Comparison of ENCODE assay signal across 16 cellular contexts in the genomic region with DNA sequence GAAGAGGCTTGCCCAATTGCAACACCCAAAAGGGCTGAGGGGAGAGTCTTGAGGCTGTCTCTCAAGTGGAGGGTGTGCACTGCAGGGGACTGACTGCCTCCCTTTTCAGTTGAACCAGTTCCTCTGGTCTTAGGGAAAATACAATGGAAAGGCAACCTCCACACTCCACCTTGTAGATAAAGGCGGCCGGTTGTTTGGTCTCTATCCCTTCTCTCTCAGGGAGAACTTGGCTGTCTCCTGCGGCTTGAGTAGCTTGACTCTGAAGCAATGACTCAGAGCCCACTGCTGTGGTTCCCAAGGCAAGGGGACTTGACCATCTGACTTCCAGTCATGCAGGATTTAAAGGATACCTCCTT.
DNase-seq lines count a peak whose midpoint lies in the region; ATAC-seq and TF ChIP-seq lines count a peak whose summit lies in the region.
"Had no signal": no experiment of that assay in that cellular context is flagged by ENCODE, and none has a peak within 500 bp of the region (broad histone marks: within the 10 kb centered on the region; RNA-seq: fewer than 3 reads in every experiment).

No MANE protein-coding gene starts in this region.

- POLR2A ChIA-PET in A673 (lab: Charles Lee; ENCODE audit: low non-redundant PET): no interaction called here

- WGBS in gastroesophageal sphincter (ENCODE audit: low coverage in 1 of 2), 2 donors: 100% methylated on average over 2 of the region's 3 CpGs; no CpG with 5 or more reads in 1 of the 2 donors

- H3K27me3 ChIP-seq in A673 (replicated peaks; ENCODE audit: insufficient read depth, low read depth, low read length, poor library complexity) (no peaks in the 10 kb centered on the region), MG63 (peaks cover 10% of the 10 kb centered on the region), mucosa of stomach (ENCODE audit: control insufficient read depth, insufficient read depth, low read length) (no peaks in the 10 kb centered on the region), dorsolateral prefrontal cortex (peaks cover 0 to 16% (median 0%) of the 10 kb centered on the region in 45 donors), gastroesophageal sphincter (peaks cover 13% of the 10 kb centered on the region)
- H3K27me3 ChIP-seq: Peyer's patch had no signal

- H3K36me3 ChIP-seq in A673 (ENCODE audit: insufficient read depth, low read length, poor library complexity, severe bottlenecking) (no peaks in the 10 kb centered on the region), MG63 (no peaks in the 10 kb centered on the region), mucosa of stomach (ENCODE audit: control insufficient read depth, insufficient read depth, low read length) (no peaks in the 10 kb centered on the region), gastroesophageal sphincter (no peaks in the 10 kb centered on the region)
- H3K36me3 ChIP-seq: Peyer's patch, suprapubic skin had no signal

- BruUV-seq in A673 (replicated peaks; lab: Mats Ljungman, UMichigan): no TSS peak

- intact Hi-C loops in A673 (cut with micrococcal nuclease; ENCODE audit: unreplicated experiment): loop anchor here (5.0 kb wide), 1 partner anchor 100 kb away; no protein-coding TSS in a partner anchor
- intact Hi-C loops in dorsolateral prefrontal cortex (cut with DNase I): no loop called here

- TF ChIP-seq CTCF in A673 (conservative IDR thresholded peaks at IDR 0.05; ENCODE audit: low read depth, low read length) (no peak), epithelial cell of esophagus (IDR thresholded peaks at IDR 0.05; ENCODE audit: insufficient read depth, low read depth, low read length, missing control alignments) (no peak), dorsolateral prefrontal cortex (IDR thresholded peaks at IDR 0.05 in 54 of 56, conservative IDR thresholded peaks at IDR 0.05 in 2 of 56; ENCODE audit: low read depth in 1 of 56, partially characterized antibody in 56 of 56) (no peak), gastroesophageal sphincter (IDR thresholded peaks at IDR 0.05) (no peak)

- H3K27ac ChIP-seq in A673 (ENCODE audit: low read depth, low read length, poor library complexity, severe bottlenecking): peak overlapping the region; percentile 61
- peak overlapping the region in 17 of 59 donors; percentile 15 to 69 (median 38) for H3K27ac ChIP-seq in dorsolateral prefrontal cortex
- no peak overlapping the region for H3K27ac ChIP-seq in gastroesophageal sphincter
- H3K27ac ChIP-seq: Peyer's patch, suprapubic skin had no signal

- H3K9me3 ChIP-seq in A673 (ENCODE audit: low read depth, low read length, poor library complexity, severe bottlenecking) (no peaks in the 10 kb centered on the region), MG63 (no peaks in the 10 kb centered on the region), mucosa of stomach (ENCODE audit: control insufficient read depth, low read length) (no peaks in the 10 kb centered on the region), gastroesophageal sphincter (no peaks in the 10 kb centered on the region)
- H3K9me3 ChIP-seq: Peyer's patch, suprapubic skin had no signal

- H3K9ac ChIP-seq in mucosa of stomach (ENCODE audit: low read length): peak overlapping the region; percentile 73

- H3K4me3 ChIP-seq in A673 (ENCODE audit: low read depth, low read length, poor library complexity, severe bottlenecking) (no peak overlapping the region), MG63 (no peak overlapping the region), epithelial cell of esophagus (ENCODE audit: low read length) (no peak overlapping the region), mucosa of stomach (ENCODE audit: low read length) (peak overlapping the region; percentile 68), dorsolateral prefrontal cortex (peak overlapping the region in 5 of 59 donors; percentile 59 to 67 (median 63)), gastroesophageal sphincter (no peak overlapping the region)
- H3K4me3 ChIP-seq: Peyer's patch, suprapubic skin had no signal

- CTCF ChIA-PET in A673 (lab: Charles Lee): no interaction called here

- DNase-seq in A673 (ENCODE audit: low spot score) (no peak), MG63 (peak; percentile 45), epithelial cell of esophagus (ENCODE audit: low read depth) (peak; percentile 62), NCI-H1417 (lab: John Stamatoyannopoulos, UW) (no peak), dorsolateral prefrontal cortex (no peak)
- no peak for DNase-seq in stimulated activated CD4-positive, alpha-beta T cell treated with anti-CD3 and anti-CD28 coated beads, Interleukin-15, amount 100 ng/mL, for 24 hours
- DNase-seq: activated CD4-positive, alpha-beta T cell treated with anti-CD3 and anti-CD28 coated beads, Interleukin-2, amount 50 U/mL, for 4 hours; KG1; left colon; NCI-H1694; NCI-H526 treated with DMSO at 0.1 percent for 48 hours; T1000 had no signal

- TF ChIP-seq POLR2A in gastroesophageal sphincter (IDR thresholded peaks at IDR 0.05): no peak

- TF ChIP-seq EP300 in gastroesophageal sphincter (IDR thresholded peaks at IDR 0.05): no peak

- peaks cover 24% of the 10 kb centered on the region for H3K4me1 ChIP-seq in A673 (ENCODE audit: insufficient read depth, low read length, poor library complexity, severe bottlenecking)
- H3K4me1 ChIP-seq in mucosa of stomach (ENCODE audit: control insufficient read depth, insufficient read depth, low read length): peaks cover 38% of the 10 kb centered on the region
- H3K4me1 ChIP-seq in gastroesophageal sphincter: peaks cover 0 to 19% (median 6%) of the 10 kb centered on the region in 3 donors

- no peak for ATAC-seq in gastroesophageal sphincter
- ATAC-seq: left colon had no signal

Comparison
In these comparisons a context has a peak if more than half of its experiments do, and no peak if none do; other contexts are left out.
1. DNase-seq: peak in MG63 (single experiment) and epithelial cell of esophagus (single experiment); none in A673 (single experiment), NCI-H1417 (0 of 3), dorsolateral prefrontal cortex (0 of 10) and stimulated activated CD4-positive, alpha-beta T cell treated with anti-CD3 and anti-CD28 coated beads, Interleukin-15, amount 100 ng/mL, for 24 hours (single experiment).